In genomic region chr16:615122-615521, GRCh38 we compare ENCODE assay signal across 21 cellular contexts. TPM values are rescaled to one million over a fixed set of nuclear protein-coding genes. Genes with fewer than 3 reads are reported as not detected.
"Had no signal": no experiment of that assay in that cellular context is flagged by ENCODE, and none has a peak within 500 bp of the region (broad histone marks: within the 10 kb centered on the region; RNA-seq: fewer than 3 reads in every experiment).

No MANE protein-coding gene starts in this region.

- H3K4me1 ChIP-seq: testis had no signal

- H3K4me3 ChIP-seq: esophagus squamous epithelium, gastroesophageal sphincter, psoas muscle, right lobe of liver, testis, tibial nerve, upper lobe of right lung, vagina had no signal

- ATAC-seq: effector memory CD8-positive, alpha-beta T cell; gastroesophageal sphincter; left cardiac atrium; natural killer cell; psoas muscle; right lobe of liver; stimulated activated effector memory CD8-positive, alpha-beta T cell treated with anti-CD3 and anti-CD28 coated beads, Interleukin-12 subunit alpha, Interleukin-12 subunit beta, amount 100 ng/mL, for 72 hours; stimulated activated naive CD8-positive, alpha-beta T cell treated with anti-CD3 and anti-CD28 coated beads, Interleukin-15, amount 100 ng/mL, for 72 hours; upper lobe of right lung had no signal

- H3K9me3 ChIP-seq: esophagus squamous epithelium, gastroesophageal sphincter, psoas muscle, right lobe of liver, testis, tibial nerve, upper lobe of right lung, vagina had no signal

- H3K27ac ChIP-seq: epithelial cell of prostate, esophagus squamous epithelium, gastroesophageal sphincter, psoas muscle, right lobe of liver, testis, tibial nerve, vagina had no signal

- DNase-seq: effector memory CD8-positive, alpha-beta T cell; esophagus squamous epithelium; foreskin fibroblast; glutamatergic neuron; kidney; left cardiac atrium; mammary epithelial cell; natural killer cell; psoas muscle; retina; right lobe of liver; stimulated activated CD4-positive, alpha-beta T cell treated with anti-CD3 and anti-CD28 coated beads, Interleukin-4, amount 100 ng/mL, for 1 hour; stimulated activated CD8-positive, alpha-beta memory T cell treated with anti-CD3 and anti-CD28 coated beads, Interleukin-4, amount 100 ng/mL, for 48 hours; stimulated activated naive CD8-positive, alpha-beta T cell treated with anti-CD3 and anti-CD28 coated beads, Interleukin-15, amount 100 ng/mL, for 72 hours; testis; upper lobe of right lung had no signal

- H3K27me3 ChIP-seq: esophagus squamous epithelium, gastroesophageal sphincter, right lobe of liver, testis, tibial nerve, upper lobe of right lung, vagina had no signal

- H3K36me3 ChIP-seq: right lobe of liver, upper lobe of right lung, vagina had no signal

RNA-seq across cellular contexts. Expression of gene WFIKKN1, which starts 15.7 kb away (rescaled TPM):
- polyA plus RNA-seq: mammary epithelial cell had no signal
